14 cellular contexts compared by ENCODE assay signal in genomic region chr3:56980283-56980682, GRCh38.
A peak's percentile ranks its signal among the peaks of the same experiment; 100 is the strongest.
DNase-seq lines count a peak whose midpoint lies in the region; ATAC-seq and TF ChIP-seq lines count a peak whose summit lies in the region.
"Had no signal": no experiment of that assay in that cellular context is flagged by ENCODE, and none has a peak within 500 bp of the region (broad histone marks: within the 10 kb centered on the region; RNA-seq: fewer than 3 reads in every experiment).

No MANE protein-coding gene starts in this region.

- CTCF ChIA-PET in MCF 10A (lab: Yijun Ruan, JAX) (interaction anchor here (0.6 to 2.6 kb wide), 5 partner anchors 9 to 273 kb away, joined by 3 to 19 read pairs (median 5); partner anchors contain the start of gene ARHGEF3), PC-3 (lab: Charles Lee) (interaction anchor here (0.7 kb wide), 1 partner anchor 156 kb away, joined by 5 read pairs; no protein-coding TSS in a partner anchor)

- H3K9me3 ChIP-seq in breast epithelium, result no peaks in the 10 kb centered on the region
- no peaks in the 10 kb centered on the region for H3K9me3 ChIP-seq in PC-3 (ENCODE audit: low read length)
- H3K9me3 ChIP-seq: Peyer's patch, SK-N-SH had no signal

- ATAC-seq in PC-3 (no peak), left lobe of liver (no peak)
- peak; percentile 73 for ATAC-seq in stimulated activated naive CD8-positive, alpha-beta T cell treated with anti-CD3 and anti-CD28 coated beads, Interleukin-15, amount 100 ng/mL, for 72 hours

- H3K27me3 ChIP-seq in breast epithelium, result no peaks in the 10 kb centered on the region
- no peaks in the 10 kb centered on the region for H3K27me3 ChIP-seq in PC-3 (ENCODE audit: low read length)
- H3K27me3 ChIP-seq: Peyer's patch had no signal

- intact Hi-C loops in MCF 10A (cut with micrococcal nuclease), result no loop called here
- intact Hi-C loops in breast epithelium (cut with DNase I; ENCODE audit: low total_unique reads), result loop anchor here (10.0 kb wide), 1 partner anchor 275 kb away; no protein-coding TSS in a partner anchor
- intact Hi-C loops in PC-3 (cut with micrococcal nuclease), result loop anchor here (2.0 kb wide), 1 partner anchor 277 kb away; no protein-coding TSS in a partner anchor

- H3K4me3 ChIP-seq in breast epithelium (no peak overlapping the region), PC-3 (ENCODE audit: low read length) (no peak overlapping the region)
- H3K4me3 ChIP-seq: Peyer's patch had no signal

- BruUV-seq in MCF 10A (replicated peaks; lab: Mats Ljungman, UMichigan) (no TSS peak), PC-3 (replicated peaks; lab: Mats Ljungman, UMichigan) (no TSS peak)

- H3K9me3 Mint-ChIP-seq in MCF 10A (ENCODE audit: unreplicated experiment), result no peaks in the 10 kb centered on the region
- no peaks in the 10 kb centered on the region for H3K9me3 Mint-ChIP-seq in stimulated activated naive CD8-positive, alpha-beta T cell treated with anti-CD3 and anti-CD28 coated beads, Interleukin-15, amount 100 ng/mL, for 72 hours
- H3K9me3 Mint-ChIP-seq: central memory CD8-positive, alpha-beta T cell; IgD-negative memory B cell had no signal

- H3K4me2 ChIP-seq in PC-3 (ENCODE audit: low read length), result no peak overlapping the region

- H3K27ac Mint-ChIP-seq in MCF 10A (ENCODE audit: low read depth, unreplicated experiment), result peak overlapping the region; percentile 12
- H3K27ac Mint-ChIP-seq in stimulated activated naive CD8-positive, alpha-beta T cell treated with anti-CD3 and anti-CD28 coated beads, Interleukin-15, amount 100 ng/mL, for 72 hours, result no peak overlapping the region

- peak overlapping the region; percentile 57; the same call in 1 of the 2 replicates for H2AFZ ChIP-seq in PC-3 (ENCODE audit: low read length)

- H3K9me2 ChIP-seq in PC-3 (replicated peaks; ENCODE audit: low read length), result no peaks in the 10 kb centered on the region
- H3K9me2 ChIP-seq: SK-N-SH had no signal

- POLR2A ChIA-PET in MCF 10A (lab: Yijun Ruan, JAX) (interaction anchor here (1.2 to 1.5 kb wide), 3 partner anchors 10 to 180 kb away, joined by 3 to 7 read pairs (median 5); no protein-coding TSS in a partner anchor), PC-3 (lab: Charles Lee; ENCODE audit: unreplicated experiment) (interaction anchor here (0.6 kb wide), 1 partner anchor 52 kb away, joined by 3 read pairs; no protein-coding TSS in a partner anchor)

- no peaks in the 10 kb centered on the region for H4K20me1 ChIP-seq in PC-3 (ENCODE audit: low read length)

- H3K36me3 ChIP-seq in breast epithelium (no peaks in the 10 kb centered on the region), PC-3 (ENCODE audit: low read depth, low read length) (no peaks in the 10 kb centered on the region; the same call in 1 of the 2 replicates)
- H3K36me3 ChIP-seq: Peyer's patch had no signal

- H3K27ac ChIP-seq in breast epithelium, result no peak overlapping the region
- peak overlapping the region; percentile 65 for H3K27ac ChIP-seq in PC-3 (ENCODE audit: low read length)
- peak overlapping the region; percentile 55 for H3K27ac ChIP-seq in epithelial cell of prostate
- H3K27ac ChIP-seq: Peyer's patch had no signal

- H3K9ac ChIP-seq in PC-3 (ENCODE audit: low read length), result no peak overlapping the region
- H3K9ac ChIP-seq: SK-N-SH had no signal

- DNase-seq in MCF 10A (ENCODE audit: unreplicated experiment), result no peak
- no peak for DNase-seq in breast epithelium (ENCODE audit: low spot score in 2 of 2)
- no peak for DNase-seq in PC-3
- DNase-seq in epithelial cell of prostate (ENCODE audit: low read depth, low spot score), result no peak
- DNase-seq in stimulated activated naive CD8-positive, alpha-beta T cell treated with anti-CD3 and anti-CD28 coated beads, Interleukin-15, amount 100 ng/mL, for 72 hours, result no peak
- DNase-seq in left lobe of liver (ENCODE audit: low spot score), result no peak
- DNase-seq in activated CD4-positive, CD25-positive, alpha-beta regulatory T cell (lab: John Stamatoyannopoulos, UW), result no peak
- DNase-seq: activated CD4-positive, CD25-positive, alpha-beta regulatory T cell treated with anti-CD3 and anti-CD28 coated beads, Interleukin-2, amount 50 U/mL, for 72 hours; NCI-H187 treated with DMSO at 0.1 percent for 48 hours; Peyer's patch; retina; SK-N-SH had no signal

- H3K79me2 ChIP-seq in PC-3 (ENCODE audit: low read length), result no peaks in the 10 kb centered on the region

- no peaks in the 10 kb centered on the region for H3K36me3 Mint-ChIP-seq in MCF 10A (ENCODE audit: insufficient read depth, unreplicated experiment)
- H3K36me3 Mint-ChIP-seq: IgD-negative memory B cell had no signal

- no peak for TF ChIP-seq CTCF in MCF 10A (IDR thresholded peaks at IDR 0.05; ENCODE audit: unreplicated experiment)
- no peak for TF ChIP-seq CTCF in breast epithelium (IDR thresholded peaks at IDR 0.05)
- TF ChIP-seq CTCF in PC-3 (conservative IDR thresholded peaks at IDR 0.05; ENCODE audit: low read depth, low read length), result no peak

- H3K4me3 Mint-ChIP-seq in MCF 10A (ENCODE audit: unreplicated experiment), result no peak overlapping the region
- H3K4me3 Mint-ChIP-seq in stimulated activated naive CD8-positive, alpha-beta T cell treated with anti-CD3 and anti-CD28 coated beads, Interleukin-15, amount 100 ng/mL, for 72 hours, result no peak overlapping the region
- H3K4me3 Mint-ChIP-seq: central memory CD8-positive, alpha-beta T cell; IgD-negative memory B cell had no signal

- H3K4me1 ChIP-seq in breast epithelium, result no peaks in the 10 kb centered on the region
- peaks cover 16% of the 10 kb centered on the region for H3K4me1 ChIP-seq in PC-3 (ENCODE audit: insufficient read depth, low read length)
- H3K4me1 ChIP-seq: Peyer's patch had no signal

- H3F3A ChIP-seq in PC-3 (ENCODE audit: low read length, unreplicated experiment), result peaks cover 3% of the 10 kb centered on the region

- TF ChIP-seq POLR2A in breast epithelium (IDR thresholded peaks at IDR 0.05), result no peak

- H3K27me3 Mint-ChIP-seq in MCF 10A (ENCODE audit: insufficient read depth, unreplicated experiment), result no peaks in the 10 kb centered on the region
- no peaks in the 10 kb centered on the region for H3K27me3 Mint-ChIP-seq in stimulated activated naive CD8-positive, alpha-beta T cell treated with anti-CD3 and anti-CD28 coated beads, Interleukin-15, amount 100 ng/mL, for 72 hours
- H3K27me3 Mint-ChIP-seq: central memory CD8-positive, alpha-beta T cell; IgD-negative memory B cell had no signal

- peaks cover 14% of the 10 kb centered on the region for H3K4me1 Mint-ChIP-seq in MCF 10A (ENCODE audit: insufficient read depth, unreplicated experiment)
- peaks cover 50% of the 10 kb centered on the region for H3K4me1 Mint-ChIP-seq in stimulated activated naive CD8-positive, alpha-beta T cell treated with anti-CD3 and anti-CD28 coated beads, Interleukin-15, amount 100 ng/mL, for 72 hours
- H3K4me1 Mint-ChIP-seq: central memory CD8-positive, alpha-beta T cell; IgD-negative memory B cell had no signal

Comparison
In these comparisons a context has a peak if more than half of its experiments do, and no peak if none do; other contexts are left out.
1. H3K27ac ChIP-seq: peak in PC-3 (single experiment) and epithelial cell of prostate (single experiment); none in breast epithelium (0 of 2).